In the genomic region with DNA sequence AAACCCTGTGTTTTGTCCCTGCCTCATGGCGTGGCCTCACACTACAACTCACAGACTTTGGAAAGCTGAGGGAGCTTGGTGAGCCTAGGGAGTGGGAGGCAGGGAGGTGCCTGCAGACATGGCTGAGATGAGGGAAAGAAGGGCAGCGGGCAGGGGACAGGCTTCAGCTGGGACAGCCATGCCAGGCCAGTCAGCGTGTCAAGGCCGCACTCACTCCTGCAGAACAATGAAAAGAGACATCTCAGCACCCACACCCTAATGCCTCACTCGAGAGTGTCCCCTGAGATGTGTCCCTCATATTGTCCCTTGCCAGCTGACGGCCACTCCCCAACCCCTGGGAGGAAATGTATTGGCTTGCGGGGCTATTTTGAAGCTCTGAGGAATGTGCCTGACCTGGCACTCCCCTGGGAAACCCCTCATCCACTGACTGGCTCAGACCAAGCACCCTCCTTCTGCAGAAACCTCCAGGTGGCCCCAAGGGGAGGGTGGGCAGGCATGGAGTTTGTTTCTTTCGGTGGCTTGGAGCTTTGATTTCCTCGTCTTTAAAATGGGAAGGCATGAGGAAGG, we compare ENCODE assay signal across 18 cellular contexts.
"Had no signal": no experiment of that assay in that cellular context is flagged by ENCODE, and none has a peak within 500 bp of the region (broad histone marks: within the 10 kb centered on the region; RNA-seq: fewer than 3 reads in every experiment).

No MANE protein-coding gene starts in this region.

- FAIRE-seq: endometrium, islet of Langerhans had no signal

- H3K36me3 ChIP-seq: left lung, right atrium auricular region, transverse colon had no signal

- H3K27me3 ChIP-seq: esophagus squamous epithelium, right atrium auricular region, transverse colon had no signal

- H3K9me3 ChIP-seq: esophagus squamous epithelium, left lung, right atrium auricular region, transverse colon had no signal

- H3K4me3 ChIP-seq: dorsolateral prefrontal cortex, esophagus squamous epithelium, left lung, right atrium auricular region, transverse colon had no signal

- DNase-seq: activated CD4-positive, alpha-beta T cell treated with anti-CD3 and anti-CD28 coated beads, Interleukin-2, amount 50 U/mL, for 4 hours; activated CD4-positive, CD25-positive, alpha-beta regulatory T cell treated with anti-CD3 and anti-CD28 coated beads, Interleukin-2, amount 50 U/mL, for 72 hours; activated effector memory CD4-positive, alpha-beta T cell treated with Interleukin-2 at 50 U/mL for 16 hours; activated T-cell treated with anti-CD3 and anti-CD28 coated beads, Interleukin-2, amount 50 U/mL, for 1 hour; amygdala; esophagus squamous epithelium; foreskin melanocyte; head of caudate nucleus; left lung; stimulated activated CD4-positive, alpha-beta T cell treated with anti-CD3 and anti-CD28 coated beads, Interleukin-2, amount 100 ng/mL, for 24 hours; stimulated activated naive B cell treated with anti-CD40 and anti-IgM and Interleukin-4, amounts not matched to agents 10 μg/mL and 1 μg/mL and 100 μg/mL, for 72 hours; substantia nigra; T-helper 9 cell; transverse colon had no signal

- ATAC-seq: left lung; stimulated activated naive B cell treated with anti-CD40 and anti-IgM and Interleukin-4, amounts not matched to agents 10 μg/mL and 1 μg/mL and 100 μg/mL, for 72 hours had no signal

- H3K27ac ChIP-seq: dorsolateral prefrontal cortex, left lung, right atrium auricular region, transverse colon had no signal
